In the genomic region with DNA sequence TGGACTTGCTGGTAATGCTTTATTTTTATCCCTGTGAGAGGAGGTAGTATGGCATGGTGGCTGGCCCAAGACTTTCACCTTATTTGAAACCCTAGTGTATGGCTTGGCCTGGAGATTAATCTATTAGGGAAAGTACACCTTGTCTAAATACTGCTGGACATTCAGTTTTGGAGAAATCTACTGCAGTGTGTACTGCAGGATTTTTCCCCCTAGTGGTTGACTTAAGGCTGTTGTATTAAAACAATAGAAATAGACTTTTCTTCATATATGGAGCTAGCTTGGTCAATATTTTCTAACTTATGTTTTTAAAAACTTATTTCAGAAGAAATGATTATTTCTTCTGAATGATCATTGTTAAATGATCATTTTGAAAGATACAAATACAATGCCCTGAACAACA, we compare ENCODE assay signal across 15 cellular contexts. TPM values are rescaled to one million over a fixed set of nuclear protein-coding genes. Genes with fewer than 3 reads are reported as not detected.
DNase-seq lines count a peak whose midpoint lies in the region; ATAC-seq and TF ChIP-seq lines count a peak whose summit lies in the region.
"Had no signal": no experiment of that assay in that cellular context is flagged by ENCODE, and none has a peak within 500 bp of the region (broad histone marks: within the 10 kb centered on the region; RNA-seq: fewer than 3 reads in every experiment).

No MANE protein-coding gene starts in this region.

- intact Hi-C loops in HCT116 (cut with micrococcal nuclease): no loop called here

- ATAC-seq in HCT116 (0 out of 2 replicates have a peak, but pooled peaks have one; percentile 28), left lobe of liver (peak; percentile 16), GM18519 (IDR thresholded peaks at IDR 0.05; ENCODE audit: low FRiP score, unreplicated experiment) (no peak)

- H3K79me2 ChIP-seq in HCT116 (ENCODE audit: insufficient read depth, low read length): no peaks in the 10 kb centered on the region

- no peaks in the 10 kb centered on the region for H3K36me3 ChIP-seq in HCT116 (ENCODE audit: control insufficient read depth in 1 of 2, insufficient read depth in 2 of 2, low read length in 2 of 2)

- peak; percentile 15 to 22 for DNase-seq in AML-193 (lab: John Stamatoyannopoulos, UW)
- DNase-seq in HCT116 (ENCODE audit: low read depth, low spot score): peak; percentile 7
- DNase-seq in left lobe of liver (ENCODE audit: low spot score): no peak
- DNase-seq in GM20000 (ENCODE audit: low spot score): no peak
- no peak for DNase-seq in activated CD8-positive, alpha-beta memory T cell treated with anti-CD3 and anti-CD28 coated beads, Interleukin-2, amount 50 U/mL, for 4 hours
- DNase-seq in T-helper 2 cell: no peak
- DNase-seq: activated B cell treated with CpG ODN at 0.5 μM for 24 hours; DMS153; NCI-H1694 treated with DMSO at 0.1 percent for 48 hours; stimulated activated CD4-positive, alpha-beta T cell treated with anti-CD3 and anti-CD28 coated beads, Interleukin-4, amount 100 ng/mL, for 4 hours had no signal

- peak overlapping the region; percentile 7 for H2AFZ ChIP-seq in HCT116 (ENCODE audit: low read depth, low read length, poor library complexity, severe bottlenecking)

- no peaks in the 10 kb centered on the region; the same call in 1 of the 2 replicates for H4K20me1 ChIP-seq in HCT116 (ENCODE audit: insufficient read depth)

- no peak overlapping the region for H3K4me2 ChIP-seq in HCT116 (ENCODE audit: low read length)

- H3K27ac ChIP-seq in HCT116 (ENCODE audit: low read depth, low read length) (no peak overlapping the region), VCaP (no peak overlapping the region)

- TF ChIP-seq CTCF in HCT116 (IDR thresholded peaks at IDR 0.05 in 2 of 3, conservative IDR thresholded peaks at IDR 0.05 in 1 of 3; ENCODE audit: borderline replicate concordance in 1 of 3, insufficient read depth in 1 of 3, low read depth in 2 of 3, low read length in 2 of 3) (peak in 2 of 3 experiments; percentile 42 to 65; a peak in 3 of 6 replicates), VCaP (conservative IDR thresholded peaks at IDR 0.05) (peak; percentile 65), GM20000 (IDR thresholded peaks at IDR 0.05; ENCODE audit: extremely low read depth, missing control alignments) (no peak)

- peaks cover 0 to 6% of the 10 kb centered on the region in 2 experiments; a peak in 1 of 4 replicates for H3K4me1 ChIP-seq in HCT116 (ENCODE audit: control insufficient read depth in 1 of 2, insufficient read depth in 2 of 2, low read length in 2 of 2)

- TF ChIP-seq RAD21 in HCT116 (IDR thresholded peaks at IDR 0.05; ENCODE audit: low read depth): no peak

- RAD21 ChIA-PET in HCT116 (lab: Charles Lee; ENCODE audit: low non-redundant PET in 1 of 2, low total read pairs in 2 of 2, uncharacterized antibody in 2 of 2, unreplicated experiment in 2 of 2): no interaction called here

- no peak overlapping the region for H3K9ac ChIP-seq in HCT116 (ENCODE audit: low read length)

- TF ChIP-seq POLR2A in HCT116 (IDR thresholded peaks at IDR 0.05; ENCODE audit: borderline replicate concordance, extremely low read depth, insufficient read depth, insufficient read length): no peak

- no TSS peak for BruUV-seq in HCT116 (replicated peaks; lab: Mats Ljungman, UMichigan)

- no peak overlapping the region for H3K4me3 ChIP-seq in HCT116 (replicated peaks in 1 of 2; ENCODE audit: low read depth in 1 of 2, low read length in 2 of 2)
- H3K4me3 ChIP-seq: lung had no signal

- no peaks in the 10 kb centered on the region for H3K9me3 ChIP-seq in HCT116 (ENCODE audit: control insufficient read depth in 1 of 2, insufficient read depth in 1 of 2, low read depth in 1 of 2, low read length in 2 of 2)

- CTCF ChIA-PET in HCT116 (lab: Charles Lee): interaction anchor here (0.6 to 0.7 kb wide), 2 partner anchors 9 to 11 kb away, joined by 6 to 7 read pairs; no protein-coding TSS in a partner anchor

- H3K9me2 ChIP-seq in HCT116 (ENCODE audit: insufficient read depth): no peaks in the 10 kb centered on the region

- H3K27me3 ChIP-seq in HCT116 (ENCODE audit: insufficient read depth, low read length): no peaks in the 10 kb centered on the region

- POLR2A ChIA-PET in HCT116 (lab: Charles Lee): no interaction called here

TF ChIP-seq in HCT116, 20 proteins besides CTCF, POLR2A, EP300 and RAD21:
- TF ChIP-seq EZH2 (IDR thresholded peaks at IDR 0.05) (no peak), CEBPB (IDR thresholded peaks at IDR 0.05; ENCODE audit: low read depth) (no peak)

RNA-seq across cellular contexts. Expression of a gene that starts 13.9 kb away (rescaled TPM):
- total RNA-seq in HCT116 (2021; ENCODE audit: unreplicated experiment) (not detected), left lobe of liver (0.18 TPM)
- not detected in 2 replicates for polyA plus RNA-seq in HCT116 (2012)
- total RNA-seq: activated B cell treated with CpG ODN at 0.5 μM for 24 hours, HT1080, subcutaneous adipose tissue had no signal

Comparison
In these comparisons a context has a peak if more than half of its experiments do, and no peak if none do; other contexts are left out.
1. DNase-seq: peak in AML-193 (2 of 2) and HCT116 (single experiment); none in left lobe of liver (single experiment), GM20000 (single experiment), activated CD8-positive, alpha-beta memory T cell treated with anti-CD3 and anti-CD28 coated beads, Interleukin-2, amount 50 U/mL, for 4 hours (single experiment) and T-helper 2 cell (0 of 5).